Comparison of ENCODE assay signal across 4 cellular contexts in genomic region chr2:202575194-202575593, GRCh38.
TF ChIP-seq lines count a peak whose summit lies in the region.

No MANE protein-coding gene starts in this region.

TF ChIP-seq in IMR-90, 13 proteins besides CTCF, POLR2A, EP300 and RAD21:
- TF ChIP-seq MAFK (IDR thresholded peaks at IDR 0.05; ENCODE audit: low read depth, low read length), result peak; percentile 62

TF ChIP-seq in WTC11, 78 proteins besides CTCF, POLR2A, EP300 and RAD21:
- peak; percentile 44 for TF ChIP-seq NFYB (CRISPR knock-in tag; conservative IDR thresholded peaks at IDR 0.05; ENCODE audit: low read depth)

TF ChIP-seq in GM12878, 131 proteins besides CTCF, POLR2A, EP300 and RAD21:
- TF ChIP-seq ZBTB33 (IDR thresholded peaks at IDR 0.05), result 0 out of 2 replicates have a peak, but pooled peaks have one; percentile 18

TF ChIP-seq in HepG2, 621 proteins besides CTCF, POLR2A, EP300 and RAD21:
- TF ChIP-seq NFYB (CRISPR knock-in tag; IDR thresholded peaks at IDR 0.05) (peak; percentile 71), MAFF (IDR thresholded peaks at IDR 0.05; ENCODE audit: low read depth, low read length) (peak; percentile 80), SRF (IDR thresholded peaks at IDR 0.05; ENCODE audit: low read depth, low read length) (peak; percentile 36; the same call in 1 of the 2 replicates), MAFK (conservative IDR thresholded peaks at IDR 0.05 in 1 of 2, IDR thresholded peaks at IDR 0.05 in 1 of 2; ENCODE audit: low read length in 2 of 2) (peak; percentile 61 to 79; a peak in 3 of 4 replicates), NFYC (CRISPR knock-in tag; IDR thresholded peaks at IDR 0.05) (peak; percentile 58), ZMYM4 (CRISPR knock-in tag; IDR thresholded peaks at IDR 0.05) (0 out of 2 replicates have a peak, but pooled peaks have one; percentile 41)
